ENCODE assay signal across 8 cellular contexts in the genomic region with DNA sequence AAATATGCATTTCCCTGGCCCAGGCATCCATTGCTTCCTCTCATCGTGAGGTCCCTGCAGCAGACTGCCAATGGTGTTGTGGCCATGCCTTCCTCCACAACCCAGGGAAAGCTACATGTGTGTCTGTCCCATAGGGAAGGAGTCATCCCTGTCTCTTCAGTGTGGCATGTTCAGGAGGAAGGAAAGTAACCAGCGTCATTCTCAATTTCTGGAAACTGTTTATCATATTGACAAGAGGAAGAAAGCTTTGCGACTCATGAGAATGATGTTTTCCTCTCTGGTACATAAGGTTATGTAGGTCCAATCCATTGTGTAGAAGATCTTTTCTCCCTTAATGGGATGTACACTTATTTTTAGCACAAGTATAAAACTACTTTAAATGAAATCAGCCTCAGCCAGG.
DNase-seq lines count a peak whose midpoint lies in the region; ATAC-seq, FAIRE-seq and TF ChIP-seq lines count a peak whose summit lies in the region.
"Not testable (repeated sequence)": the region's sequence is repeated elsewhere in the genome, so short reads cannot be mapped to it uniquely, and the experiment has no call there.

No MANE protein-coding gene starts in this region.

- not testable (repeated sequence) for H3K4ac ChIP-seq in IMR-90 (ENCODE audit: low read depth, low read length); mesenchymal stem cell (ENCODE audit: low read depth in 1 of 2, low read length in 2 of 2)

- H3K79me1 ChIP-seq in IMR-90 (ENCODE audit: low read depth in 1 of 2, low read length in 2 of 2); mesenchymal stem cell (replicated peaks; ENCODE audit: low read length, poor library complexity, severe bottlenecking): not testable (repeated sequence)

- H3K9ac ChIP-seq in IMR-90 (ENCODE audit: low read depth, low read length); astrocyte (ENCODE audit: low read length); mesenchymal stem cell (ENCODE audit: low read length): not testable (repeated sequence)

- H3K4me1 ChIP-seq in A673 (ENCODE audit: insufficient read depth, low read length, poor library complexity, severe bottlenecking); IMR-90 (ENCODE audit: control insufficient read depth, insufficient read depth, low read length); astrocyte (ENCODE audit: insufficient read depth, low read length); mesenchymal stem cell (ENCODE audit: control insufficient read depth, insufficient read depth, low read depth, low read length); upper lobe of left lung: not testable (repeated sequence)

- not testable (repeated sequence) for H3K4me2 ChIP-seq in IMR-90 (ENCODE audit: low read depth, low read length); astrocyte (ENCODE audit: low read length); mesenchymal stem cell (ENCODE audit: low read length, poor library complexity, severe bottlenecking)

- not testable (repeated sequence) for H3K4me3 ChIP-seq in A673 (ENCODE audit: low read depth, low read length, poor library complexity, severe bottlenecking); IMR-90 (ENCODE audit: insufficient read depth, low read depth, low read length); astrocyte (ENCODE audit: insufficient read depth, low read depth, low read length); mesenchymal stem cell (ENCODE audit: insufficient read depth in 1 of 2, low read depth in 1 of 2, low read length in 2 of 2); upper lobe of left lung

- dilution Hi-C loops in IMR-90 (cut with HindIII; ENCODE audit: low sequenced_read_pairs, unreplicated experiment): not testable (repeated sequence)

- DNase-seq in A673 (ENCODE audit: low spot score); IMR-90; RWPE1 (ENCODE audit: low spot score); activated CD4-positive, alpha-beta T cell treated with anti-CD3 and anti-CD28 coated beads, Interleukin-2, amount 10 ng/mL, durations not matched to agents 7 days and 5 days; astrocyte (ENCODE audit: low read depth); epithelial cell of prostate (ENCODE audit: low read depth, low spot score); mesenchymal stem cell; upper lobe of left lung: not testable (repeated sequence)

- not testable (repeated sequence) for ATAC-seq in IMR-90 (ENCODE audit: low read depth); upper lobe of left lung (ENCODE audit: low FRiP score in 2 of 2)

- H4K8ac ChIP-seq in IMR-90 (ENCODE audit: low read depth in 2 of 2, low read length in 2 of 2): peak overlapping the region in 1 of 2 experiments; percentile 26; a peak in 2 of 4 replicates
- H4K8ac ChIP-seq in mesenchymal stem cell (ENCODE audit: low read length): not testable (repeated sequence)

- not testable (repeated sequence) for H3K36me3 Mint-ChIP-seq in activated CD4-positive, alpha-beta T cell treated with anti-CD3 and anti-CD28 coated beads, Interleukin-2, amount 10 ng/mL, durations not matched to agents 7 days and 5 days (ENCODE audit: low read depth); astrocyte (ENCODE audit: low read depth, unreplicated experiment)

- H2BK120ac ChIP-seq in IMR-90 (ENCODE audit: low read depth, low read length): peak overlapping the region; percentile 68; the same call in 1 of the 2 replicates
- not testable (repeated sequence) for H2BK120ac ChIP-seq in mesenchymal stem cell (ENCODE audit: low read depth, low read length)

- H2AK5ac ChIP-seq in IMR-90 (ENCODE audit: low read depth, low read length); mesenchymal stem cell (ENCODE audit: low read length, severe bottlenecking): not testable (repeated sequence)

- WGBS in IMR-90 (ENCODE audit: extremely low coverage in 2 of 2, insufficient read length in 1 of 2), 2 experiments: no CpG with 5 or more reads among the region's 3 CpGs
- WGBS in mesenchymal stem cell: no CpG with 5 or more reads among the region's 3 CpGs
- WGBS in upper lobe of left lung, 2 donors: 38 to 55% methylated on average over 2 of the region's 3 CpGs

- H2AFZ ChIP-seq in IMR-90 (replicated peaks; ENCODE audit: low read length, poor library complexity); astrocyte (ENCODE audit: low read depth, low read length); mesenchymal stem cell (ENCODE audit: low read depth, low read length): not testable (repeated sequence)

- H3K4me1 Mint-ChIP-seq in activated CD4-positive, alpha-beta T cell treated with anti-CD3 and anti-CD28 coated beads, Interleukin-2, amount 10 ng/mL, durations not matched to agents 7 days and 5 days: peaks cover 16% of the 10 kb centered on the region
- H3K4me1 Mint-ChIP-seq in astrocyte (ENCODE audit: low read depth, unreplicated experiment): not testable (repeated sequence)

- not testable (repeated sequence) for H3K27ac ChIP-seq in A673 (ENCODE audit: low read depth, low read length, poor library complexity, severe bottlenecking); IMR-90 (ENCODE audit: insufficient read depth, low read length)
- H3K27ac ChIP-seq in RWPE1 (peak overlapping the region; percentile 54; the same call in 1 of the 2 replicates), astrocyte (ENCODE audit: low read depth, low read length) (peak overlapping the region; percentile 73), epithelial cell of prostate (peak overlapping the region; percentile 85), mesenchymal stem cell (ENCODE audit: low read length, poor library complexity, severe bottlenecking) (peak overlapping the region; percentile 93), upper lobe of left lung (peak overlapping the region in 2 of 4 donors; percentile 11 to 57)

- CTCF ChIA-PET in A673 (lab: Charles Lee); IMR-90 (lab: Yijun Ruan, JAX); RWPE1 (lab: Yijun Ruan, JAX); activated CD4-positive, alpha-beta T cell treated with anti-CD3 and anti-CD28 coated beads, Interleukin-2, amount 10 ng/mL, durations not matched to agents 7 days and 5 days (lab: Charles Lee): not testable (repeated sequence)

- not testable (repeated sequence) for H3K27me3 ChIP-seq in A673 (replicated peaks; ENCODE audit: insufficient read depth, low read depth, low read length, poor library complexity); IMR-90 (ENCODE audit: control insufficient read depth, insufficient read depth, low read length); astrocyte (ENCODE audit: insufficient read depth, low read length); mesenchymal stem cell (ENCODE audit: control insufficient read depth in 1 of 2, insufficient read depth in 1 of 2, low read length in 2 of 2); upper lobe of left lung

- peak overlapping the region; percentile 8; the same call in 1 of the 2 replicates for H3K23ac ChIP-seq in IMR-90 (ENCODE audit: low read depth, low read length)
- not testable (repeated sequence) for H3K23ac ChIP-seq in mesenchymal stem cell (ENCODE audit: low read length in 2 of 2)

- H4K20me1 ChIP-seq in IMR-90 (ENCODE audit: insufficient read depth, low read length); astrocyte (ENCODE audit: insufficient read depth, low read length): not testable (repeated sequence)

- H4K5ac ChIP-seq in IMR-90 (ENCODE audit: low read depth, low read length): peak overlapping the region; percentile 48; the same call in 1 of the 2 replicates

- H3K9me3 ChIP-seq in A673 (ENCODE audit: low read depth, low read length, poor library complexity, severe bottlenecking); IMR-90 (ENCODE audit: control insufficient read depth, insufficient read depth, low read length); astrocyte (ENCODE audit: insufficient read depth, low read depth, low read length); mesenchymal stem cell (ENCODE audit: control insufficient read depth, low read length); upper lobe of left lung: not testable (repeated sequence)

- in situ Hi-C loops in IMR-90 (cut with MboI; ENCODE audit: low sequenced_read_pairs): not testable (repeated sequence)

- not testable (repeated sequence) for TF ChIP-seq RAD21 in IMR-90 (IDR thresholded peaks at IDR 0.05; ENCODE audit: low read length)

- H3K14ac ChIP-seq in IMR-90 (replicated peaks; ENCODE audit: low read depth, low read length); mesenchymal stem cell (ENCODE audit: low read length in 2 of 2): not testable (repeated sequence)

- not testable (repeated sequence) for H3K9me3 Mint-ChIP-seq in activated CD4-positive, alpha-beta T cell treated with anti-CD3 and anti-CD28 coated beads, Interleukin-2, amount 10 ng/mL, durations not matched to agents 7 days and 5 days; astrocyte (ENCODE audit: unreplicated experiment)

- peak overlapping the region; percentile 88 for H2BK5ac ChIP-seq in IMR-90 (ENCODE audit: low read depth, low read length, poor library complexity, severe bottlenecking)
- H2BK5ac ChIP-seq in mesenchymal stem cell (ENCODE audit: low read depth, low read length, poor library complexity, severe bottlenecking): not testable (repeated sequence)

- not testable (repeated sequence) for TF ChIP-seq CTCF in A673 (conservative IDR thresholded peaks at IDR 0.05; ENCODE audit: low read depth, low read length); IMR-90 (conservative IDR thresholded peaks at IDR 0.05; ENCODE audit: low read depth, low read length); RWPE1 (conservative IDR thresholded peaks at IDR 0.05; ENCODE audit: low read depth); astrocyte (IDR thresholded peaks at IDR 0.05; ENCODE audit: insufficient read depth, low read depth, low read length); upper lobe of left lung (IDR thresholded peaks at IDR 0.05)

- H2BK20ac ChIP-seq in IMR-90 (ENCODE audit: low read depth, low read length): peak overlapping the region; percentile 11; the same call in 1 of the 2 replicates

- not testable (repeated sequence) for H3K4me3 Mint-ChIP-seq in activated CD4-positive, alpha-beta T cell treated with anti-CD3 and anti-CD28 coated beads, Interleukin-2, amount 10 ng/mL, durations not matched to agents 7 days and 5 days; astrocyte (ENCODE audit: unreplicated experiment)

- not testable (repeated sequence) for FAIRE-seq in astrocyte (lab: Jason Lieb, UNC)

- H3K27ac Mint-ChIP-seq in activated CD4-positive, alpha-beta T cell treated with anti-CD3 and anti-CD28 coated beads, Interleukin-2, amount 10 ng/mL, durations not matched to agents 7 days and 5 days: peak overlapping the region; percentile 11
- H3K27ac Mint-ChIP-seq in astrocyte (ENCODE audit: unreplicated experiment): not testable (repeated sequence)

- H2BK15ac ChIP-seq in IMR-90 (ENCODE audit: low read depth, low read length); mesenchymal stem cell (ENCODE audit: low read depth, poor library complexity, severe bottlenecking): not testable (repeated sequence)

- TF ChIP-seq POLR2A in IMR-90 (IDR thresholded peaks at IDR 0.05; ENCODE audit: low read depth, low read length); upper lobe of left lung (IDR thresholded peaks at IDR 0.05): not testable (repeated sequence)

- H3K56ac ChIP-seq in IMR-90 (ENCODE audit: extremely low read depth, insufficient read depth, low read length): not testable (repeated sequence)

- peak overlapping the region; percentile 23; the same call in 1 of the 2 replicates for H3K18ac ChIP-seq in IMR-90 (ENCODE audit: low read depth, low read length)
- H3K18ac ChIP-seq in mesenchymal stem cell (ENCODE audit: low read depth in 1 of 2, low read length in 2 of 2): not testable (repeated sequence)

- not testable (repeated sequence) for H3K36me3 ChIP-seq in A673 (ENCODE audit: insufficient read depth, low read length, poor library complexity, severe bottlenecking); IMR-90 (ENCODE audit: control insufficient read depth, insufficient read depth, low read length); astrocyte (ENCODE audit: insufficient read depth, low read length); mesenchymal stem cell (ENCODE audit: control insufficient read depth in 1 of 2, insufficient read depth in 2 of 2, low read depth in 1 of 2, low read length in 2 of 2); upper lobe of left lung

- POLR2A ChIA-PET in A673 (lab: Charles Lee; ENCODE audit: low non-redundant PET); IMR-90 (lab: Charles Lee; ENCODE audit: unreplicated experiment); RWPE1 (lab: Yijun Ruan, JAX; ENCODE audit: low non-redundant PET); activated CD4-positive, alpha-beta T cell treated with anti-CD3 and anti-CD28 coated beads, Interleukin-2, amount 10 ng/mL, durations not matched to agents 7 days and 5 days (lab: Charles Lee): not testable (repeated sequence)

- peak; percentile 88 to 100 (median 96) for TF ChIP-seq EP300 in upper lobe of left lung (IDR thresholded peaks at IDR 0.05)

- not testable (repeated sequence) for H3K27me3 Mint-ChIP-seq in activated CD4-positive, alpha-beta T cell treated with anti-CD3 and anti-CD28 coated beads, Interleukin-2, amount 10 ng/mL, durations not matched to agents 7 days and 5 days; astrocyte (ENCODE audit: low read depth, unreplicated experiment)

- not testable (repeated sequence) for H2BK12ac ChIP-seq in mesenchymal stem cell (ENCODE audit: low read length in 2 of 2)

- H3K9me1 ChIP-seq in IMR-90 (ENCODE audit: insufficient read depth, low read length): not testable (repeated sequence)

- intact Hi-C loops in A673 (cut with micrococcal nuclease; ENCODE audit: unreplicated experiment); IMR-90 (cut with micrococcal nuclease): not testable (repeated sequence)

- H4K91ac ChIP-seq in IMR-90 (ENCODE audit: insufficient read depth, low read depth, low read length); mesenchymal stem cell (ENCODE audit: low read length): not testable (repeated sequence)

- TSS peak; percentile 21 for BruUV-seq in A673 (replicated peaks; lab: Mats Ljungman, UMichigan)
- not testable (repeated sequence) for BruUV-seq in IMR-90 (replicated peaks; lab: Mats Ljungman, UMichigan)

- not testable (repeated sequence) for H2AK9ac ChIP-seq in IMR-90 (replicated peaks; ENCODE audit: low read depth, low read length, poor library complexity)

- H3K79me2 ChIP-seq in astrocyte (ENCODE audit: insufficient read depth, low read length): not testable (repeated sequence)
